ENCODE assay signal across 13 cellular contexts in the genomic region with DNA sequence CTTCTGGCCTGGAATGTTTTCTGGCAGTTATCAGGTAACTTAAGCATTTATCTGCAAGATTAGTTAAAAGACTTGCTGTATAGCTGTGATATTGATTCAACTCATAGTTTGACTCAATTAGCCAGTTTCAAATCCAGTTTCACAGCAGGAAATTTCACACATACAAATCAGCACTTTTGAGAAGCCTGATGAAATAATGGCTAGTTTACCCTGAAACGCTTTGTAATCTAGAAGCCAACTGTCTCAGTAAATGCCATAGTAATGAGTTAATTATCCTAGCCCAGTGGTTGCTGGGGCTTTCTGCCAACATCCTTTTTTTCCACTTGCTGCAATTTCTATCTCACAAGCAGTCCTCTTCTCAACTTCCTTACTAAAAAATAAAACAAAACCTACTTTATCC. TPM values are rescaled to one million over a fixed set of nuclear protein-coding genes. Genes with fewer than 3 reads are reported as not detected.
DNase-seq lines count a peak whose midpoint lies in the region; ATAC-seq, FAIRE-seq and TF ChIP-seq lines count a peak whose summit lies in the region.
"Had no signal": no experiment of that assay in that cellular context is flagged by ENCODE, and none has a peak within 500 bp of the region (broad histone marks: within the 10 kb centered on the region; RNA-seq: fewer than 3 reads in every experiment).

No MANE protein-coding gene starts in this region.

- H3K4me3 ChIP-seq in bronchial epithelial cell (ENCODE audit: low read depth, low read length) (no peak overlapping the region), retinal pigment epithelial cell (ENCODE audit: low read length) (no peak overlapping the region)
- H3K4me3 ChIP-seq: A549, ascending aorta had no signal

- ATAC-seq in GM19324 (IDR thresholded peaks at IDR 0.05; ENCODE audit: low FRiP score, unreplicated experiment), result no peak
- ATAC-seq: A549 had no signal

- DNase-seq in NCI-H1436 (lab: John Stamatoyannopoulos, UW), result peak; percentile 23
- no peak for DNase-seq in NCI-H1436 treated with DMSO at 0.1 percent for 48 hours (lab: John Stamatoyannopoulos, UW)
- peak; percentile 19 to 65 for DNase-seq in NOMO-1 (lab: John Stamatoyannopoulos, UW; ENCODE audit: unreplicated experiment in 2 of 2)
- DNase-seq in bronchial epithelial cell (ENCODE audit: low read depth), result peak; percentile 69
- DNase-seq in retinal pigment epithelial cell (ENCODE audit: low read depth), result peak; percentile 63
- DNase-seq in osteocyte (ENCODE audit: extremely low spot score, unreplicated experiment), result no peak
- no peak for DNase-seq in stimulated activated naive CD4-positive, alpha-beta T cell treated with Interleukin-2 at 50 U/mL for 16 hours (lab: John Stamatoyannopoulos, UW)
- DNase-seq: activated CD8-positive, alpha-beta memory T cell treated with anti-CD3 and anti-CD28 coated beads, Interleukin-2, amount 50 U/mL, for 4 hours; glutamatergic neuron; T-helper 2 cell had no signal

- H3K27me3 Mint-ChIP-seq in osteocyte (ENCODE audit: unreplicated experiment), result peaks cover 18% of the 10 kb centered on the region

- FAIRE-seq in bronchial epithelial cell (lab: Jason Lieb, UNC), result no peak
- FAIRE-seq: A549 had no signal

- no peaks in the 10 kb centered on the region for H3K36me3 ChIP-seq in bronchial epithelial cell (ENCODE audit: control insufficient read depth, insufficient read depth, low read length)
- H3K36me3 ChIP-seq: ascending aorta had no signal

- H3K4me1 Mint-ChIP-seq in osteocyte (ENCODE audit: unreplicated experiment), result no peaks in the 10 kb centered on the region

- H3K4me3 Mint-ChIP-seq in osteocyte (ENCODE audit: unreplicated experiment), result no peak overlapping the region

- H3K9me3 Mint-ChIP-seq in osteocyte (ENCODE audit: unreplicated experiment), result peaks cover 4% of the 10 kb centered on the region

- no peak overlapping the region for H3K27ac Mint-ChIP-seq in osteocyte (ENCODE audit: unreplicated experiment)

- no peaks in the 10 kb centered on the region for H3K27me3 ChIP-seq in bronchial epithelial cell (ENCODE audit: control insufficient read depth, insufficient read depth, low read length)
- H3K27me3 ChIP-seq: ascending aorta had no signal

- no peaks in the 10 kb centered on the region for H3K36me3 Mint-ChIP-seq in osteocyte (ENCODE audit: unreplicated experiment)

- TF ChIP-seq CTCF in bronchial epithelial cell (IDR thresholded peaks at IDR 0.05; ENCODE audit: insufficient read depth, low read length, severe bottlenecking) (no peak), retinal pigment epithelial cell (conservative IDR thresholded peaks at IDR 0.05; ENCODE audit: low read depth, low read length) (no peak), osteocyte (IDR thresholded peaks at IDR 0.05) (no peak)

RNA-seq across cellular contexts. Expression of gene ARHGEF38, which starts 53.1 kb away (rescaled TPM):
- total RNA-seq in bronchial epithelial cell, result 0.26 TPM in 1 of 2 replicates, not detected in the other
- total RNA-seq in osteocyte, result not detected in 2 replicates
- total RNA-seq: ascending aorta had no signal

Comparison
In these comparisons a context has a peak if more than half of its experiments do, and no peak if none do; other contexts are left out.
1. DNase-seq: peak in NCI-H1436 (single experiment), NOMO-1 (2 of 2), bronchial epithelial cell (single experiment) and retinal pigment epithelial cell (single experiment); none in NCI-H1436 treated with DMSO at 0.1 percent for 48 hours (single experiment), osteocyte (single experiment) and stimulated activated naive CD4-positive, alpha-beta T cell treated with Interleukin-2 at 50 U/mL for 16 hours (single experiment).